Comparison of ENCODE assay signal across 22 cellular contexts in the genomic region with DNA sequence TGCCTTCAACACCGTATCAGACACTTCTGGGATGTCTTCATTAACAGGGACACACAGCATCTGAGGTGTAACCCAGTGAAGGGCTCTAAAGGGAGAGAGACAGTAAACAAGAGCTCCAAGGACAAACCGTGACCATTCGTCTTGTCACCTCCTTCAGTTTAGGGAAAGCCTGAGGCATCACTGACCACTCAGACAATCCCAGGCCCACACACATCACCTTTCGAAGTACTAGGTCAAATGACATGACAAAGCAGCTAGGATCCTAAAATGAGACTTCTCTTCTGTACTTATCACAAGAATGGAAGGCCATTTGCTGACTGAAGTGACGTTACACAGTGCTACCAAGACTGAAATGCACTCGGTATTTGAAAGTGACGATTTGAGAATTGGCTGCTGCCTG.
DNase-seq lines count a peak whose midpoint lies in the region; ATAC-seq and TF ChIP-seq lines count a peak whose summit lies in the region.
"Had no signal": no experiment of that assay in that cellular context is flagged by ENCODE, and none has a peak within 500 bp of the region (broad histone marks: within the 10 kb centered on the region; RNA-seq: fewer than 3 reads in every experiment).

No MANE protein-coding gene starts in this region.

- H3K4ac ChIP-seq in H9 (ENCODE audit: low read depth, low read length), result no peak overlapping the region

- H3K27me3 Mint-ChIP-seq in H9 (ENCODE audit: low read depth) (no peaks in the 10 kb centered on the region), HFFc6 (ENCODE audit: insufficient read depth) (no peaks in the 10 kb centered on the region)
- H3K27me3 Mint-ChIP-seq: CD4-positive, alpha-beta memory T cell; CD4-positive, CD25-positive, alpha-beta regulatory T cell; CD8-positive, alpha-beta memory T cell had no signal

- H3K79me1 ChIP-seq in H9 (ENCODE audit: insufficient read depth, low read depth, low read length, poor library complexity, severe bottlenecking), result no peaks in the 10 kb centered on the region

- H2BK12ac ChIP-seq in H9 (ENCODE audit: insufficient read length, low read depth, low read length), result no peak overlapping the region

- H3K56ac ChIP-seq in H9 (ENCODE audit: insufficient read length, low read depth, low read length), result peak overlapping the region; percentile 65

- no peak overlapping the region for H4K8ac ChIP-seq in H9 (replicated peaks; ENCODE audit: insufficient read length, low read depth, low read length)

- no CpG with 5 or more reads among the region's 7 CpGs for WGBS in H9 (ENCODE audit: extremely low coverage, insufficient read length, low lambda C conversion rate)
- WGBS in adrenal gland, 4 donors, result 49 to 56% (median 50%) methylated on average over 7 of the region's 7 CpGs

- H3K27ac Mint-ChIP-seq in H9 (no peak overlapping the region), HFFc6 (no peak overlapping the region)
- H3K27ac Mint-ChIP-seq: CD14-positive monocyte; CD4-positive, CD25-positive, alpha-beta regulatory T cell had no signal

- intact Hi-C loops in Panc1 (cut with micrococcal nuclease; ENCODE audit: unreplicated experiment), result no loop called here
- intact Hi-C loops in adrenal gland (cut with DNase I), result loop anchor here in 1 of 2 donors (10.0 kb wide), 1 partner anchor 67 kb away; no protein-coding TSS in a partner anchor
- intact Hi-C loops in gastrocnemius medialis (cut with DNase I; ENCODE audit: low total_unique reads), result no loop called here

- no peak overlapping the region for H3K4me2 ChIP-seq in H9 (ENCODE audit: insufficient read depth, insufficient read length, low read length)
- H3K4me2 ChIP-seq: BLaER1 had no signal

- no peaks in the 10 kb centered on the region for H4K20me1 ChIP-seq in H9 (ENCODE audit: control insufficient read depth, insufficient read depth, insufficient read length)
- H4K20me1 ChIP-seq: BLaER1 had no signal

- H2BK120ac ChIP-seq in H9 (ENCODE audit: low read depth, low read length, poor library complexity, severe bottlenecking), result no peak overlapping the region

- ATAC-seq in Panc1, result 0 out of 2 replicates have a peak, but pooled peaks have one; percentile 17
- no peak for ATAC-seq in gastrocnemius medialis

- H3K4me1 Mint-ChIP-seq in H9 (no peaks in the 10 kb centered on the region), HFFc6 (ENCODE audit: low read depth) (peaks cover 13% of the 10 kb centered on the region)
- H3K4me1 Mint-ChIP-seq: CD14-positive monocyte; CD4-positive, alpha-beta memory T cell; CD4-positive, CD25-positive, alpha-beta regulatory T cell; CD8-positive, alpha-beta memory T cell had no signal

- POLR2A ChIA-PET in Panc1 (lab: Charles Lee), result no interaction called here

- H4K91ac ChIP-seq in H9 (ENCODE audit: insufficient read length, low read depth, low read length), result no peak overlapping the region

- H3K36me3 Mint-ChIP-seq in H9 (ENCODE audit: insufficient read depth in 1 of 3, low read depth in 3 of 3) (peaks cover 0 to 9% (median 5%) of the 10 kb centered on the region in 3 experiments; a peak in 3 of 7 replicates), HFFc6 (ENCODE audit: low read depth) (no peaks in the 10 kb centered on the region; the same call in 1 of the 2 replicates)

- H3K4me3 Mint-ChIP-seq in H9 (no peak overlapping the region), HFFc6 (no peak overlapping the region)
- H3K4me3 Mint-ChIP-seq: CD14-positive monocyte; CD4-positive, alpha-beta memory T cell; CD4-positive, CD25-positive, alpha-beta regulatory T cell; CD8-positive, alpha-beta memory T cell had no signal

- no peaks in the 10 kb centered on the region for H3K4me1 ChIP-seq in H9 (ENCODE audit: insufficient read depth, low read length)
- H3K4me1 ChIP-seq in Panc1 (ENCODE audit: control insufficient read depth, insufficient read depth, low read length), result no peaks in the 10 kb centered on the region
- peaks cover 25 to 31% of the 10 kb centered on the region in 2 donors for H3K4me1 ChIP-seq in adrenal gland (replicated peaks in 1 of 2)
- H3K4me1 ChIP-seq in gastrocnemius medialis, result no peaks in the 10 kb centered on the region
- H3K4me1 ChIP-seq: BE2C had no signal

- no peaks in the 10 kb centered on the region for H3K36me3 ChIP-seq in Panc1 (ENCODE audit: control insufficient read depth, insufficient read depth, low read length)
- H3K36me3 ChIP-seq in adrenal gland (replicated peaks in 1 of 2), result no peaks in the 10 kb centered on the region
- H3K36me3 ChIP-seq in gastrocnemius medialis, result no peaks in the 10 kb centered on the region
- H3K36me3 ChIP-seq: BE2C, BLaER1 had no signal

- DNase-seq in H9 (no peak), Panc1 (ENCODE audit: low read depth, low spot score) (no peak), adrenal gland (peak in 5 of 7 donors; percentile 38 to 63 (median 48)), amygdala (lab: John Stamatoyannopoulos, UW) (no peak), HFFc6 (no peak), gastrocnemius medialis (no peak)
- DNase-seq: 8988T; ACHN; BE2C; CD4-positive, alpha-beta memory T cell; CD4-positive, CD25-positive, alpha-beta regulatory T cell; CD8-positive, alpha-beta memory T cell; COR-L47; DMS 273 treated with DMSO at 0.1 percent for 48 hours; DMS153; DMS53; DMS79; DND-41; EL; GF-D8 had no signal

- no peak overlapping the region for H4K5ac ChIP-seq in H9 (ENCODE audit: insufficient read length, low read depth, low read length)

- no peak for TF ChIP-seq POLR2A in adrenal gland (IDR thresholded peaks at IDR 0.05)
- no peak for TF ChIP-seq POLR2A in gastrocnemius medialis (IDR thresholded peaks at IDR 0.05)

- no peak overlapping the region for H2BK5ac ChIP-seq in H9 (ENCODE audit: insufficient read length, low read length)

- H3K23me2 ChIP-seq in H9 (ENCODE audit: insufficient read length, low read depth, low read length, poor library complexity, severe bottlenecking), result no peaks in the 10 kb centered on the region

- TF ChIP-seq CTCF in H9 (conservative IDR thresholded peaks at IDR 0.05), result no peak
- no peak for TF ChIP-seq CTCF in Panc1 (IDR thresholded peaks at IDR 0.05)
- TF ChIP-seq CTCF in adrenal gland (IDR thresholded peaks at IDR 0.05), result no peak
- TF ChIP-seq CTCF in HFFc6 (IDR thresholded peaks at IDR 0.05), result no peak
- no peak for TF ChIP-seq CTCF in gastrocnemius medialis (IDR thresholded peaks at IDR 0.05 in 4 of 5, conservative IDR thresholded peaks at IDR 0.05 in 1 of 5)

- CTCF ChIA-PET in Panc1 (lab: Charles Lee), result no interaction called here

- H2AK5ac ChIP-seq in H9 (ENCODE audit: insufficient read length, low read length), result no peak overlapping the region

- no TSS peak for BruUV-seq in Panc1 (replicated peaks; lab: Mats Ljungman, UMichigan)

- no peak overlapping the region for H3K4me3 ChIP-seq in Panc1 (ENCODE audit: low read depth in 2 of 2, low read length in 2 of 2)
- peak overlapping the region in 1 of 4 donors; percentile 15 for H3K4me3 ChIP-seq in adrenal gland
- H3K4me3 ChIP-seq in gastrocnemius medialis, result no peak overlapping the region
- H3K4me3 ChIP-seq: BLaER1 had no signal

- H3K27ac ChIP-seq in H9 (ENCODE audit: insufficient read length, low read depth, low read length), result no peak overlapping the region
- no peak overlapping the region for H3K27ac ChIP-seq in Panc1 (ENCODE audit: low read length)
- H3K27ac ChIP-seq in adrenal gland, result peak overlapping the region in 4 of 5 donors; percentile 27 to 62 (median 59)
- H3K27ac ChIP-seq in gastrocnemius medialis, result no peak overlapping the region
- H3K27ac ChIP-seq: BLaER1 had no signal

- H2BK15ac ChIP-seq in H9 (ENCODE audit: low read depth, low read length), result no peak overlapping the region; the same call in 1 of the 2 replicates

- H3K9me3 Mint-ChIP-seq in H9 (no peaks in the 10 kb centered on the region), HFFc6 (no peaks in the 10 kb centered on the region)
- H3K9me3 Mint-ChIP-seq: CD14-positive monocyte; CD4-positive, alpha-beta memory T cell; CD4-positive, CD25-positive, alpha-beta regulatory T cell; CD8-positive, alpha-beta memory T cell had no signal

- H3K18ac ChIP-seq in H9 (ENCODE audit: insufficient read length, low read depth, low read length), result no peak overlapping the region

- no peaks in the 10 kb centered on the region for H3K9me3 ChIP-seq in H9 (ENCODE audit: control insufficient read depth, low read depth, low read length)
- H3K9me3 ChIP-seq in Panc1 (ENCODE audit: control insufficient read depth, insufficient read depth, low read depth, low read length), result no peaks in the 10 kb centered on the region
- H3K9me3 ChIP-seq in adrenal gland (replicated peaks in 1 of 3), result no peaks in the 10 kb centered on the region
- no peaks in the 10 kb centered on the region for H3K9me3 ChIP-seq in gastrocnemius medialis
- H3K9me3 ChIP-seq: BE2C, BLaER1 had no signal

- no peak overlapping the region for H3K23ac ChIP-seq in H9 (ENCODE audit: insufficient read length, low read depth, low read length)

- no peak overlapping the region for H2BK20ac ChIP-seq in H9 (ENCODE audit: low read depth, low read length, poor library complexity, severe bottlenecking)

- H3K14ac ChIP-seq in H9 (ENCODE audit: insufficient read depth, low read length), result no peak overlapping the region

- H3K79me2 ChIP-seq in H9 (ENCODE audit: insufficient read depth, low read length), result no peaks in the 10 kb centered on the region

- H3K27me3 ChIP-seq in H9 (ENCODE audit: insufficient read depth, low read length) (no peaks in the 10 kb centered on the region), Panc1 (ENCODE audit: control insufficient read depth, insufficient read depth, low read length) (no peaks in the 10 kb centered on the region), adrenal gland (no peaks in the 10 kb centered on the region), gastrocnemius medialis (no peaks in the 10 kb centered on the region)
- H3K27me3 ChIP-seq: BE2C, BLaER1 had no signal

- H3T11ph ChIP-seq in H9 (ENCODE audit: low read length), result no peak overlapping the region

- no peak overlapping the region for H3K9ac ChIP-seq in H9 (ENCODE audit: extremely low read depth, insufficient read length, low read length)
- H3K9ac ChIP-seq: BLaER1 had no signal

- no peak overlapping the region for H2AFZ ChIP-seq in H9 (ENCODE audit: low read length)

- in situ Hi-C loops in Panc1 (cut with HindIII; ENCODE audit: low pct_unique_long_range_greater_than_20kb, low sequenced_read_pairs), result no loop called here
- in situ Hi-C loops in gastrocnemius medialis (cut with MboI; ENCODE audit: low sequenced_read_pairs in 4 of 4), result no loop called here

Comparison
In these comparisons a context has a peak if more than half of its experiments do, and no peak if none do; other contexts are left out.
1. DNase-seq: peak in adrenal gland (5 of 7); none in H9 (single experiment), Panc1 (single experiment), amygdala (0 of 56), HFFc6 (single experiment) and gastrocnemius medialis (0 of 2).
2. H3K27ac ChIP-seq: peak in adrenal gland (4 of 5); none in H9 (single experiment), Panc1 (single experiment) and gastrocnemius medialis (0 of 4).